ENCODE assay signal across 1 cellular context in the genomic region with DNA sequence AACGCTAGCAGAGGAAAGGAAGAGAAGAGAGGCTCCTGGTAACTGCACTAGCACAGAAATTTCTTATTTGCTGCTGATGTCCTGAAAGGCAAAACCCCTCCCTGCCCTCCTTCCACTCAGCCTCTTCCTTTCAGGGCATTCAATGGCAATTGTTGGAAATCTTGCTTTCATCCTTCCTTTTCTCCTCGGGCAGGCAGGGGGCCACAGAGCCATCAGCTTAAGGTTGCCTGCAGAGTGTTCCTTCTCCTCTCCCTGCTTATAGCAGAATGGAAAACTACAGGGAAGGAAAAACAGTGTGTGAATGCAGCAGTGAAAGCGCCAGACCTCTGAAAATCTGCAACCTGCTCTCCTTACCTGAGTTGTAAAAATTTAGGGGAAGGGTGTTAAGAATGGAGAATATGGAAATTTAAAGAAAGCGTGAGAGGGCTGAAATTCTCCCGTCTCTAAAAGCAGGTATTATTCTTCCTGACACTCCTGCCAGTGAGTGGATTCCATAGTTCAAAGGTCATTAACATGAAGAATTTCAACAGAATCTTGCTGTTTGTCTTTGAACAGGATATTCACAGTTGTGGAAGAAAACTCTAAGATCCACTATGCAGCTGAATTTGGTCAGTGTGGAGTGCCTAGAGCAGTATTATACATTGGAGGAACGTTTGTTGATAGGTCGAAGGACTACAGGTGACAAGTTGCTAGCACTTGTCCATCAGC.
TF ChIP-seq lines count a peak whose summit lies in the region.

No MANE protein-coding gene starts in this region.

TF ChIP-seq in WTC11, 78 proteins besides CTCF, POLR2A, EP300 and RAD21:
- peak; percentile 69; the same call in 1 of the 2 replicates for TF ChIP-seq TEAD1 (CRISPR knock-in tag; IDR thresholded peaks at IDR 0.05)
- TF ChIP-seq SOX15 (CRISPR knock-in tag; IDR thresholded peaks at IDR 0.05), result no peak
- peak; percentile 76 for TF ChIP-seq ETV6 (CRISPR knock-in tag; IDR thresholded peaks at IDR 0.05)
- TF ChIP-seq ZNF423 (CRISPR knock-in tag; IDR thresholded peaks at IDR 0.05), result peak; percentile 41; the same call in 1 of the 2 replicates
- TF ChIP-seq, protein P1, sequence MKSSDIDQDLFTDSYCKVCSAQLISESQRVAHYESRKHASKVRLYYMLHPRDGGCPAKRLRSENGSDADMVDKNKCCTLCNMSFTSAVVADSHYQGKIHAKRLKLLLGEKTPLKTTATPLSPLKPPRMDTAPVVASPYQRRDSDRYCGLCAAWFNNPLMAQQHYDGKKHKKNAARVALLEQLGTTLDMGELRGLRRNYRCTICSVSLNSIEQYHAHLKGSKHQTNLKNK (CRISPR knock-in tag; IDR thresholded peaks at IDR 0.05), result 0 out of 2 replicates have a peak, but pooled peaks have one; percentile 39
- TF ChIP-seq, protein P2, sequence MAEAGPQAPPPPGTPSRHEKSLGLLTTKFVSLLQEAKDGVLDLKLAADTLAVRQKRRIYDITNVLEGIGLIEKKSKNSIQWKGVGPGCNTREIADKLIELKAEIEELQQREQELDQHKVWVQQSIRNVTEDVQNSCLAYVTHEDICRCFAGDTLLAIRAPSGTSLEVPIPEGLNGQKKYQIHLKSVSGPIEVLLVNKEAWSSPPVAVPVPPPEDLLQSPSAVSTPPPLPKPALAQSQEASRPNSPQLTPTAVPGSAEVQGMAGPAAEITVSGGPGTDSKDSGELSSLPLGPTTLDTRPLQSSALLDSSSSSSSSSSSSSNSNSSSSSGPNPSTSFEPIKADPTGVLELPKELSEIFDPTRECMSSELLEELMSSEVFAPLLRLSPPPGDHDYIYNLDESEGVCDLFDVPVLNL (CRISPR knock-in tag; IDR thresholded peaks at IDR 0.05; ENCODE audit: borderline replicate concordance, low read depth), result no peak
